Comparison of ENCODE assay signal across 8 cellular contexts in the genomic region with DNA sequence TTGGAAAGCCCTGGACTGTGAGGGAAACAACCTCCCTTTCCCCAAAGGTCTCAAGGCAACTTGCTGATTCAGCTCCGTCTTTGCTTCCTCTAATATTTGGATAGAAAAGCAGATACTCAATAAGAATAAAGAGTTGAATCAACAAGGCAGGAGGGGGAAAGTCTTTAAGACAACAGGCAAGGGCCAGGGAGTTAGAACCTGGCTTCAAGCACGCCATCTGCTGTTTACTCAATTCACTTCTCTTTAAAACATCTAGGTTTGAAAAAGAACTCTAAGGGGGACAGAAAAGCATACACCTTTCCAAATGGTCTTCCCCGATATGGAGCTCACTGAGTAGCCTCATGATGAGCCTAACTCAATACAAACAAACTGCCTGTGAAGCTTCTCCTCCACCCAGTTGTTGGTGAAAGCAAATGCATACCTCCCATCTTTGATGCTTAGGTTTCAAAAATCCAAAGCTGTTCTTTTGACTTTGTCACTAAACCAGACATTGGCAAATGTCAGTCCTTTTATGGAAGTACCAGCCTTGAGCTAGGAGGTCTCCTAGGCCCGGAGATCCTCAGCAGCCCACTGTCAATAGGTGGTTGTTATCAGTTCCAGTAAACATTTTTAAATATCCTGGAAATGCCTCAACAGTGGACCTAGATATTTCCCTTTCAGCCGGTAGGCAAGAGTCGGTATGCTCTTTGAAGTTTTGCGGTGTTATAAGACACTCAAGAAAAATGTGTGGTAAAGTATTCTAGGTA.
A peak's percentile ranks its signal among the peaks of the same experiment; 100 is the strongest.
DNase-seq lines count a peak whose midpoint lies in the region; ATAC-seq and TF ChIP-seq lines count a peak whose summit lies in the region.

No MANE protein-coding gene starts in this region.

- CTCF ChIA-PET in activated CD4-positive, alpha-beta memory T cell treated with anti-CD3 and anti-CD28 coated beads for 36 hours (lab: Charles Lee), result interaction anchor here (1.0 to 2.5 kb wide), 11 partner anchors 10 to 131 kb away, joined by 3 to 14 read pairs (median 5); a partner anchor contains a TSS

- no peak for ATAC-seq in omental fat pad (ENCODE audit: low FRiP score)

- H3K27ac Mint-ChIP-seq in nephron progenitor cell, result peak overlapping the region; percentile 50
- H3K27ac Mint-ChIP-seq in activated CD4-positive, alpha-beta memory T cell treated with anti-CD3 and anti-CD28 coated beads for 36 hours, result no peak overlapping the region

- no peak overlapping the region for H3K27ac ChIP-seq in DOHH2 (ENCODE audit: low read depth, low read length)
- peak overlapping the region; percentile 17; the same call in 1 of the 2 replicates for H3K27ac ChIP-seq in HUES64 (ENCODE audit: low read depth, low read length)

- no peak overlapping the region for H3K4me2 ChIP-seq in DOHH2 (ENCODE audit: low read length)

- H3K4me1 ChIP-seq in DOHH2 (ENCODE audit: control insufficient read depth, low read length) (no peaks in the 10 kb centered on the region), HUES64 (ENCODE audit: insufficient read depth, low read length) (peaks cover 46% of the 10 kb centered on the region)

- H3K9me3 ChIP-seq in DOHH2 (ENCODE audit: control insufficient read depth, insufficient read depth, low read length), result no peaks in the 10 kb centered on the region
- no peaks in the 10 kb centered on the region for H3K9me3 ChIP-seq in HUES64 (ENCODE audit: insufficient read depth, low read depth, low read length)

- no peak overlapping the region for H3K4me3 Mint-ChIP-seq in nephron progenitor cell
- no peak overlapping the region for H3K4me3 Mint-ChIP-seq in activated CD4-positive, alpha-beta memory T cell treated with anti-CD3 and anti-CD28 coated beads for 36 hours

- H3K27me3 ChIP-seq in DOHH2 (ENCODE audit: control insufficient read depth, low read length) (peaks cover 24% of the 10 kb centered on the region; the same call in 1 of the 2 replicates), HUES64 (ENCODE audit: insufficient read depth, low read length) (no peaks in the 10 kb centered on the region)

- H3K79me2 ChIP-seq in DOHH2 (ENCODE audit: control insufficient read depth, low read length), result no peaks in the 10 kb centered on the region

- intact Hi-C loops in activated CD4-positive, alpha-beta memory T cell treated with anti-CD3 and anti-CD28 coated beads for 36 hours (cut with micrococcal nuclease), result loop anchor here (2.0 kb wide), 1 partner anchor 78 kb away; no protein-coding TSS in a partner anchor

- no peaks in the 10 kb centered on the region for H3F3A ChIP-seq in DOHH2 (ENCODE audit: control insufficient read depth, insufficient read depth)

- H3K9me3 Mint-ChIP-seq in nephron progenitor cell, result no peaks in the 10 kb centered on the region
- no peaks in the 10 kb centered on the region for H3K9me3 Mint-ChIP-seq in activated CD4-positive, alpha-beta memory T cell treated with anti-CD3 and anti-CD28 coated beads for 36 hours

- no peaks in the 10 kb centered on the region for H3K36me3 Mint-ChIP-seq in nephron progenitor cell (ENCODE audit: low read depth)
- no peaks in the 10 kb centered on the region for H3K36me3 Mint-ChIP-seq in activated CD4-positive, alpha-beta memory T cell treated with anti-CD3 and anti-CD28 coated beads for 36 hours

- no peaks in the 10 kb centered on the region for H3K9me2 ChIP-seq in DOHH2 (replicated peaks; ENCODE audit: control insufficient read depth, low read length)

- POLR2A ChIA-PET in activated CD4-positive, alpha-beta memory T cell treated with anti-CD3 and anti-CD28 coated beads for 36 hours (lab: Charles Lee), result no interaction called here

- WGBS in HUES64, result 64% methylated on average over 7 of the region's 7 CpGs

- TF ChIP-seq CTCF in DOHH2 (IDR thresholded peaks at IDR 0.05; ENCODE audit: low read depth, low read length, poor library complexity, severe bottlenecking) (peak; percentile 29), cardiac fibroblast (IDR thresholded peaks at IDR 0.05; ENCODE audit: low read depth, low read length) (peak; percentile 27), nephron progenitor cell (IDR thresholded peaks at IDR 0.05) (no peak), omental fat pad (IDR thresholded peaks at IDR 0.05) (no peak)

- H3K4me3 ChIP-seq in DOHH2 (ENCODE audit: low read length), result no peak overlapping the region
- no peak overlapping the region for H3K4me3 ChIP-seq in HUES64 (ENCODE audit: low read length)
- H3K4me3 ChIP-seq in cardiac fibroblast (replicated peaks in 1 of 2; ENCODE audit: low read depth in 2 of 2, low read length in 2 of 2), result no peak overlapping the region

- no peaks in the 10 kb centered on the region for H4K20me1 ChIP-seq in DOHH2 (ENCODE audit: control insufficient read depth, insufficient read depth, low read depth, low read length)

- peaks cover 5% of the 10 kb centered on the region for H3K27me3 Mint-ChIP-seq in nephron progenitor cell (ENCODE audit: low read depth, poor library complexity)
- peaks cover 3% of the 10 kb centered on the region for H3K27me3 Mint-ChIP-seq in activated CD4-positive, alpha-beta memory T cell treated with anti-CD3 and anti-CD28 coated beads for 36 hours

- no peaks in the 10 kb centered on the region for H3K36me3 ChIP-seq in DOHH2 (ENCODE audit: control insufficient read depth, low read length)
- H3K36me3 ChIP-seq in HUES64 (ENCODE audit: insufficient read depth, low read length), result no peaks in the 10 kb centered on the region

- no peak overlapping the region for H3K9ac ChIP-seq in HUES64 (ENCODE audit: low read depth, low read length)

- H3K4me1 Mint-ChIP-seq in nephron progenitor cell, result peaks cover 41% of the 10 kb centered on the region
- peaks cover 11% of the 10 kb centered on the region for H3K4me1 Mint-ChIP-seq in activated CD4-positive, alpha-beta memory T cell treated with anti-CD3 and anti-CD28 coated beads for 36 hours (ENCODE audit: low read depth)

- DNase-seq in cardiac fibroblast (ENCODE audit: low read depth in 2 of 2) (peak; percentile 48 to 65), nephron progenitor cell (no peak), omental fat pad (ENCODE audit: low spot score) (no peak), kidney tubule cell (ENCODE audit: low spot score) (no peak), OCI-M1 (lab: John Stamatoyannopoulos, UW) (no peak)
- no peak for DNase-seq in activated CD4-positive, alpha-beta memory T cell treated with anti-CD3 and anti-CD28 coated beads for 36 hours

Comparison
In these comparisons a context has a peak if more than half of its experiments do, and no peak if none do; other contexts are left out.
1. CTCF ChIP-seq: peak in DOHH2 (single experiment) and cardiac fibroblast (single experiment); none in nephron progenitor cell (single experiment) and omental fat pad (0 of 3).
2. DNase-seq: peak in cardiac fibroblast (2 of 2); none in nephron progenitor cell (single experiment), omental fat pad (single experiment), kidney tubule cell (single experiment), OCI-M1 (single experiment) and activated CD4-positive, alpha-beta memory T cell treated with anti-CD3 and anti-CD28 coated beads for 36 hours (single experiment).